In genomic region chr11:14759300-14760012, GRCh38 we compare ENCODE assay signal across 7 cellular contexts.
DNase-seq lines count a peak whose midpoint lies in the region; ATAC-seq and TF ChIP-seq lines count a peak whose summit lies in the region.
"Not testable (repeated sequence)": the region's sequence is repeated elsewhere in the genome, so short reads cannot be mapped to it uniquely, and the experiment has no call there.

No MANE protein-coding gene starts in this region.

- peak overlapping the region; percentile 89 for H3K4me2 ChIP-seq in KMS-11

- H3K4me3 ChIP-seq in KMS-11 (IDR thresholded peaks at IDR 0.05; ENCODE audit: insufficient read depth, low read depth, low read length); heart right ventricle: not testable (repeated sequence)

- H3K27ac Mint-ChIP-seq in activated CD4-positive, alpha-beta T cell treated with anti-CD3 and anti-CD28 coated beads for 36 hours, result peak overlapping the region; percentile 76
- H3K27ac Mint-ChIP-seq in activated CD8-positive, alpha-beta memory T cell treated with anti-CD3 and anti-CD28 coated beads, Interleukin-2, amount 10 ng/mL, durations not matched to agents 7 days and 5 days, result peak overlapping the region; percentile 65
- peak overlapping the region; percentile 89 for H3K27ac Mint-ChIP-seq in activated naive CD4-positive, alpha-beta T cell treated with anti-CD3 and anti-CD28 coated beads, Interleukin-2, amount 10 ng/mL, durations not matched to agents 7 days and 5 days
- H3K27ac Mint-ChIP-seq in activated naive CD8-positive, alpha-beta T cell treated with anti-CD3 and anti-CD28 coated beads, Interleukin-2, amount 50 U/mL, for 24 hours, result peak overlapping the region; percentile 81
- H3K27ac Mint-ChIP-seq in naive thymus-derived CD8-positive, alpha-beta T cell, result peak overlapping the region in 9 of 10 donors; percentile 92 to 99 (median 96)

- CTCF ChIA-PET in activated CD4-positive, alpha-beta T cell treated with anti-CD3 and anti-CD28 coated beads for 36 hours (lab: Charles Lee), result interaction anchor here (0.8 kb wide), 1 partner anchor 149 kb away, joined by 3 read pairs; no protein-coding TSS in a partner anchor
- CTCF ChIA-PET in activated CD8-positive, alpha-beta memory T cell treated with anti-CD3 and anti-CD28 coated beads, Interleukin-2, amount 10 ng/mL, durations not matched to agents 7 days and 5 days (lab: Charles Lee); activated naive CD4-positive, alpha-beta T cell treated with anti-CD3 and anti-CD28 coated beads, Interleukin-2, amount 10 ng/mL, durations not matched to agents 7 days and 5 days (lab: Charles Lee): not testable (repeated sequence)

- H3K4me3 Mint-ChIP-seq in activated CD4-positive, alpha-beta T cell treated with anti-CD3 and anti-CD28 coated beads for 36 hours, result peak overlapping the region; percentile 33
- not testable (repeated sequence) for H3K4me3 Mint-ChIP-seq in activated CD8-positive, alpha-beta memory T cell treated with anti-CD3 and anti-CD28 coated beads, Interleukin-2, amount 10 ng/mL, durations not matched to agents 7 days and 5 days; activated naive CD4-positive, alpha-beta T cell treated with anti-CD3 and anti-CD28 coated beads, Interleukin-2, amount 10 ng/mL, durations not matched to agents 7 days and 5 days
- H3K4me3 Mint-ChIP-seq in activated naive CD8-positive, alpha-beta T cell treated with anti-CD3 and anti-CD28 coated beads, Interleukin-2, amount 50 U/mL, for 24 hours, result peak overlapping the region; percentile 73
- H3K4me3 Mint-ChIP-seq in naive thymus-derived CD8-positive, alpha-beta T cell, result peak overlapping the region; percentile 70 to 86 (median 83)

- DNase-seq in activated CD4-positive, alpha-beta T cell treated with anti-CD3 and anti-CD28 coated beads for 36 hours; activated CD8-positive, alpha-beta memory T cell treated with anti-CD3 and anti-CD28 coated beads, Interleukin-2, amount 10 ng/mL, durations not matched to agents 7 days and 5 days; activated naive CD4-positive, alpha-beta T cell treated with anti-CD3 and anti-CD28 coated beads, Interleukin-2, amount 10 ng/mL, durations not matched to agents 7 days and 5 days; activated naive CD8-positive, alpha-beta T cell treated with anti-CD3 and anti-CD28 coated beads, Interleukin-2, amount 50 U/mL, for 24 hours; heart right ventricle: not testable (repeated sequence)
- peak in 1 of 10 donors; percentile 23 for DNase-seq in naive thymus-derived CD8-positive, alpha-beta T cell

- H3K4me1 ChIP-seq in KMS-11 (ENCODE audit: low read depth, poor library complexity, severe bottlenecking), result peaks cover 71% of the 10 kb centered on the region
- H3K4me1 ChIP-seq in heart right ventricle, result not testable (repeated sequence)

- H3K9me3 ChIP-seq in heart right ventricle, result not testable (repeated sequence)

- not testable (repeated sequence) for H4K20me1 ChIP-seq in KMS-11 (ENCODE audit: insufficient read depth)

- H3K36me3 ChIP-seq in KMS-11 (ENCODE audit: insufficient read depth); heart right ventricle: not testable (repeated sequence)

- peaks cover 22% of the 10 kb centered on the region for H3K4me1 Mint-ChIP-seq in activated CD4-positive, alpha-beta T cell treated with anti-CD3 and anti-CD28 coated beads for 36 hours
- H3K4me1 Mint-ChIP-seq in activated CD8-positive, alpha-beta memory T cell treated with anti-CD3 and anti-CD28 coated beads, Interleukin-2, amount 10 ng/mL, durations not matched to agents 7 days and 5 days, result peaks cover 21% of the 10 kb centered on the region
- peaks cover 28% of the 10 kb centered on the region for H3K4me1 Mint-ChIP-seq in activated naive CD4-positive, alpha-beta T cell treated with anti-CD3 and anti-CD28 coated beads, Interleukin-2, amount 10 ng/mL, durations not matched to agents 7 days and 5 days
- peaks cover 44% of the 10 kb centered on the region for H3K4me1 Mint-ChIP-seq in activated naive CD8-positive, alpha-beta T cell treated with anti-CD3 and anti-CD28 coated beads, Interleukin-2, amount 50 U/mL, for 24 hours
- peaks cover 13 to 32% (median 27%) of the 10 kb centered on the region in 4 donors for H3K4me1 Mint-ChIP-seq in naive thymus-derived CD8-positive, alpha-beta T cell

- POLR2A ChIA-PET in activated CD4-positive, alpha-beta T cell treated with anti-CD3 and anti-CD28 coated beads for 36 hours (lab: Charles Lee), result not testable (repeated sequence)
- POLR2A ChIA-PET in naive thymus-derived CD8-positive, alpha-beta T cell (lab: Charles Lee), result interaction anchor here (0.6 to 1.1 kb wide), 2 partner anchors 14 to 45 kb away, joined by 3 to 6 read pairs; no protein-coding TSS in a partner anchor

- H3K27me3 Mint-ChIP-seq in activated CD4-positive, alpha-beta T cell treated with anti-CD3 and anti-CD28 coated beads for 36 hours; activated CD8-positive, alpha-beta memory T cell treated with anti-CD3 and anti-CD28 coated beads, Interleukin-2, amount 10 ng/mL, durations not matched to agents 7 days and 5 days; activated naive CD4-positive, alpha-beta T cell treated with anti-CD3 and anti-CD28 coated beads, Interleukin-2, amount 10 ng/mL, durations not matched to agents 7 days and 5 days; activated naive CD8-positive, alpha-beta T cell treated with anti-CD3 and anti-CD28 coated beads, Interleukin-2, amount 50 U/mL, for 24 hours; naive thymus-derived CD8-positive, alpha-beta T cell: not testable (repeated sequence)

- intact Hi-C loops in activated CD4-positive, alpha-beta T cell treated with anti-CD3 and anti-CD28 coated beads for 36 hours (cut with DNase I, micrococcal nuclease), result loop anchor here (5.0 to 10.0 kb wide), 2 partner anchors 47 to 425 kb away; no protein-coding TSS in a partner anchor
- intact Hi-C loops in heart right ventricle (cut with DNase I), result loop anchor here in 1 of 10 donors (10.0 kb wide), 1 partner anchor 215 kb away; no protein-coding TSS in a partner anchor

- not testable (repeated sequence) for TF ChIP-seq CTCF in KMS-11 (conservative IDR thresholded peaks at IDR 0.05; ENCODE audit: low read depth, low read length); heart right ventricle (IDR thresholded peaks at IDR 0.05)

- H3K9ac ChIP-seq in KMS-11, result peak overlapping the region; percentile 1; the same call in 1 of the 2 replicates

- H3K27me3 ChIP-seq in KMS-11 (ENCODE audit: insufficient read depth, low read depth); heart right ventricle: not testable (repeated sequence)

- not testable (repeated sequence) for H2AFZ ChIP-seq in KMS-11 (ENCODE audit: low read depth)

- peak overlapping the region; percentile 89 for H3K27ac ChIP-seq in KMS-11
- peak overlapping the region in 4 of 10 donors; percentile 49 to 62 (median 62) for H3K27ac ChIP-seq in heart right ventricle

- WGBS in heart right ventricle, 2 donors, result 71 to 74% methylated on average over 9 of the region's 9 CpGs

- H3K79me2 ChIP-seq in KMS-11 (ENCODE audit: insufficient read depth, low read depth), result peaks cover 69% of the 10 kb centered on the region

- H3K9me3 Mint-ChIP-seq in activated CD4-positive, alpha-beta T cell treated with anti-CD3 and anti-CD28 coated beads for 36 hours (ENCODE audit: low read depth); activated CD8-positive, alpha-beta memory T cell treated with anti-CD3 and anti-CD28 coated beads, Interleukin-2, amount 10 ng/mL, durations not matched to agents 7 days and 5 days (ENCODE audit: low read depth); activated naive CD4-positive, alpha-beta T cell treated with anti-CD3 and anti-CD28 coated beads, Interleukin-2, amount 10 ng/mL, durations not matched to agents 7 days and 5 days; activated naive CD8-positive, alpha-beta T cell treated with anti-CD3 and anti-CD28 coated beads, Interleukin-2, amount 50 U/mL, for 24 hours; naive thymus-derived CD8-positive, alpha-beta T cell: not testable (repeated sequence)

- not testable (repeated sequence) for H3K36me3 Mint-ChIP-seq in activated CD4-positive, alpha-beta T cell treated with anti-CD3 and anti-CD28 coated beads for 36 hours (ENCODE audit: low read depth); activated naive CD8-positive, alpha-beta T cell treated with anti-CD3 and anti-CD28 coated beads, Interleukin-2, amount 50 U/mL, for 24 hours (ENCODE audit: low read depth)
- peaks cover 22% of the 10 kb centered on the region for H3K36me3 Mint-ChIP-seq in activated CD8-positive, alpha-beta memory T cell treated with anti-CD3 and anti-CD28 coated beads, Interleukin-2, amount 10 ng/mL, durations not matched to agents 7 days and 5 days
- peaks cover 26% of the 10 kb centered on the region for H3K36me3 Mint-ChIP-seq in activated naive CD4-positive, alpha-beta T cell treated with anti-CD3 and anti-CD28 coated beads, Interleukin-2, amount 10 ng/mL, durations not matched to agents 7 days and 5 days
- H3K36me3 Mint-ChIP-seq in naive thymus-derived CD8-positive, alpha-beta T cell, result peaks cover 0 to 12% (median 6%) of the 10 kb centered on the region in 3 donors

- not testable (repeated sequence) for ATAC-seq in activated CD4-positive, alpha-beta T cell treated with anti-CD3 and anti-CD28 coated beads for 36 hours; activated CD8-positive, alpha-beta memory T cell treated with anti-CD3 and anti-CD28 coated beads, Interleukin-2, amount 10 ng/mL, durations not matched to agents 7 days and 5 days; activated naive CD8-positive, alpha-beta T cell treated with anti-CD3 and anti-CD28 coated beads, Interleukin-2, amount 50 U/mL, for 24 hours
- ATAC-seq in heart right ventricle, result peak in 6 of 8 donors; percentile 53 to 73 (median 70)
- ATAC-seq in naive thymus-derived CD8-positive, alpha-beta T cell, result peak; percentile 53 to 68
